ENCODE assay signal across 12 cellular contexts in genomic region chr10:75432176-75432575, GRCh38. TPM values are rescaled to one million over a fixed set of nuclear protein-coding genes. Genes with fewer than 3 reads are reported as not detected.
DNase-seq lines count a peak whose midpoint lies in the region; ATAC-seq and TF ChIP-seq lines count a peak whose summit lies in the region.
"Had no signal": no experiment of that assay in that cellular context is flagged by ENCODE, and none has a peak within 500 bp of the region (broad histone marks: within the 10 kb centered on the region; RNA-seq: fewer than 3 reads in every experiment).

No MANE protein-coding gene starts in this region.

- H3K36me3 Mint-ChIP-seq in Calu3 (ENCODE audit: insufficient read depth, unreplicated experiment) (peaks cover 16% of the 10 kb centered on the region), progenitor cell of endocrine pancreas (ENCODE audit: insufficient read depth) (peaks cover 1% of the 10 kb centered on the region)

- no peaks in the 10 kb centered on the region for H3K9me3 ChIP-seq in right atrium auricular region

- H3K4me3 ChIP-seq in NB4 (ENCODE audit: low read depth, low read length), result peak overlapping the region; percentile 63
- peak overlapping the region; percentile 52 to 69 for H3K4me3 ChIP-seq in right atrium auricular region

- peak overlapping the region; percentile 65 for H3K4me3 Mint-ChIP-seq in Calu3 (ENCODE audit: low read depth, unreplicated experiment)
- H3K4me3 Mint-ChIP-seq in progenitor cell of endocrine pancreas (ENCODE audit: low read depth), result peak overlapping the region; percentile 73

- peak overlapping the region; percentile 8 for H3K27ac Mint-ChIP-seq in Calu3 (ENCODE audit: unreplicated experiment)
- H3K27ac Mint-ChIP-seq in progenitor cell of endocrine pancreas, result no peak overlapping the region

- H3K27me3 Mint-ChIP-seq in Calu3 (ENCODE audit: unreplicated experiment), result peaks cover 30% of the 10 kb centered on the region
- peaks cover 48% of the 10 kb centered on the region for H3K27me3 Mint-ChIP-seq in progenitor cell of endocrine pancreas

- peaks cover 0 to 40% of the 10 kb centered on the region in 2 donors for H3K4me1 ChIP-seq in right atrium auricular region

- no peaks in the 10 kb centered on the region for H3K27me3 ChIP-seq in right atrium auricular region

- ATAC-seq in HG02610 (IDR thresholded peaks at IDR 0.05; ENCODE audit: unreplicated experiment), result no peak
- ATAC-seq: SK-N-SH treated with all-trans-retinoic acid at 6 μM for 48 hours had no signal

- TF ChIP-seq CTCF in Calu3 (IDR thresholded peaks at IDR 0.05; ENCODE audit: unreplicated experiment) (no peak), NB4 (IDR thresholded peaks at IDR 0.05; ENCODE audit: low read depth, low read length) (no peak), right atrium auricular region (IDR thresholded peaks at IDR 0.05) (no peak), progenitor cell of endocrine pancreas (IDR thresholded peaks at IDR 0.05; ENCODE audit: unreplicated experiment) (no peak)

- intact Hi-C loops in Calu3 (cut with micrococcal nuclease; ENCODE audit: unreplicated experiment) (no loop called here), posterior vena cava (cut with DNase I) (no loop called here)

- no TSS peak for BruUV-seq in Calu3 (replicated peaks; lab: Mats Ljungman, UMichigan)

- CTCF ChIA-PET in Calu3 (lab: Charles Lee), result interaction anchor here (0.7 to 1.1 kb wide), 3 partner anchors 17 to 54 kb away, joined by 3 to 4 read pairs (median 4); no protein-coding TSS in a partner anchor

- DNase-seq in Calu3 (no peak), NB4 (ENCODE audit: low read depth) (peak; percentile 56), right atrium auricular region (ENCODE audit: low spot score) (no peak), progenitor cell of endocrine pancreas (ENCODE audit: low spot score, unreplicated experiment) (no peak), iPS-NIHi7 (ENCODE audit: extremely low spot score) (no peak), posterior vena cava (ENCODE audit: low spot score) (no peak)
- DNase-seq in activated CD4-positive, alpha-beta T cell treated with anti-CD3 and anti-CD28 coated beads, Interleukin-2, amount 50 U/mL, for 4 hours, result no peak
- DNase-seq: activated naive CD4-positive, alpha-beta T cell treated with anti-CD3 and anti-CD28 coated beads, Interleukin-2, amount 50 U/mL, for 16 hours had no signal

- H3K9me3 Mint-ChIP-seq in Calu3 (ENCODE audit: low read depth, unreplicated experiment) (no peaks in the 10 kb centered on the region), progenitor cell of endocrine pancreas (ENCODE audit: low read depth) (no peaks in the 10 kb centered on the region)
- H3K9me3 Mint-ChIP-seq: IgD-negative memory B cell had no signal

- H3K4me1 Mint-ChIP-seq in Calu3 (ENCODE audit: low read depth, unreplicated experiment) (peaks cover 27% of the 10 kb centered on the region), progenitor cell of endocrine pancreas (ENCODE audit: low read depth) (peaks cover 27% of the 10 kb centered on the region)

- no peak for TF ChIP-seq POLR2A in NB4 (IDR thresholded peaks at IDR 0.05; ENCODE audit: extremely low read depth, insufficient read length)

- H3K27ac ChIP-seq in right atrium auricular region, result no peak overlapping the region

- H3K36me3 ChIP-seq in right atrium auricular region, result no peaks in the 10 kb centered on the region

RNA-seq across cellular contexts. Expression of gene LRMDA, which starts 0.8 kb away (rescaled TPM):
- total RNA-seq in Calu3 (2022) (5.5 and 7.6 TPM in 2 replicates), right atrium auricular region (10 to 100 TPM in 1 of 2 donors, 1 to 10 TPM in 1; 6.1 to 19.1 TPM), progenitor cell of endocrine pancreas (6.5 and 9.7 TPM in 2 replicates), posterior vena cava (10 to 100 TPM; 14.4 to 18.0 TPM)
- total RNA-seq: Daoy had no signal

RNA-seq across cellular contexts. Expression of gene ZNF503, which starts 30.6 kb away (rescaled TPM):
- total RNA-seq in Calu3 (2022), result 12.5 and 12.8 TPM in 2 replicates
- total RNA-seq in right atrium auricular region, result 1 to 10 TPM; 8.9 to 9.8 TPM
- 31.7 and 33.7 TPM in 2 replicates for total RNA-seq in progenitor cell of endocrine pancreas
- 10 to 100 TPM; 27.9 to 36.0 TPM for total RNA-seq in posterior vena cava
